Comparison of ENCODE assay signal across 9 cellular contexts in genomic region chr2:179253226-179253625, GRCh38. TPM values are rescaled to one million over a fixed set of nuclear protein-coding genes. Genes with fewer than 3 reads are reported as not detected.
DNase-seq lines count a peak whose midpoint lies in the region; ATAC-seq and TF ChIP-seq lines count a peak whose summit lies in the region.
"Had no signal": no experiment of that assay in that cellular context is flagged by ENCODE, and none has a peak within 500 bp of the region (broad histone marks: within the 10 kb centered on the region; RNA-seq: fewer than 3 reads in every experiment).

No MANE protein-coding gene starts in this region.

- POLR2A ChIA-PET in CD8-positive, alpha-beta memory T cell (lab: Charles Lee): no interaction called here

- peaks cover 34% of the 10 kb centered on the region for H3K4me1 Mint-ChIP-seq in activated naive CD8-positive, alpha-beta T cell treated with anti-CD3 and anti-CD28 coated beads for 36 hours
- peaks cover 7 to 52% (median 21%) of the 10 kb centered on the region in 3 donors for H3K4me1 Mint-ChIP-seq in CD8-positive, alpha-beta memory T cell

- peaks cover 16% of the 10 kb centered on the region for H3K4me1 ChIP-seq in left ventricle myocardium inferior
- no peaks in the 10 kb centered on the region for H3K4me1 ChIP-seq in CD8-positive, alpha-beta memory T cell (ENCODE audit: insufficient read depth, low read length)

- no peak for TF ChIP-seq CTCF in left ventricle myocardium inferior (IDR thresholded peaks at IDR 0.05; ENCODE audit: borderline replicate concordance)

- H3K9me3 Mint-ChIP-seq in activated naive CD8-positive, alpha-beta T cell treated with anti-CD3 and anti-CD28 coated beads for 36 hours: peaks cover 5% of the 10 kb centered on the region
- peaks cover 0 to 16% (median 4%) of the 10 kb centered on the region in 5 donors for H3K9me3 Mint-ChIP-seq in CD8-positive, alpha-beta memory T cell

- peak overlapping the region; percentile 36 for H3K27ac Mint-ChIP-seq in activated naive CD8-positive, alpha-beta T cell treated with anti-CD3 and anti-CD28 coated beads for 36 hours
- peak overlapping the region in 1 of 8 donors; percentile 8 for H3K27ac Mint-ChIP-seq in CD8-positive, alpha-beta memory T cell

- no peaks in the 10 kb centered on the region for H3K27me3 ChIP-seq in left ventricle myocardium inferior (ENCODE audit: low read depth)
- H3K27me3 ChIP-seq in CD8-positive, alpha-beta memory T cell (ENCODE audit: insufficient read depth, low read length, poor library complexity, severe bottlenecking): no peaks in the 10 kb centered on the region
- H3K27me3 ChIP-seq: ovary had no signal

- TF ChIP-seq POLR2A in GM18505 (IDR thresholded peaks at IDR 0.05; ENCODE audit: borderline replicate concordance, extremely low read depth, insufficient read depth, insufficient read length): no peak

- H3K9me3 ChIP-seq in left ventricle myocardium inferior (replicated peaks): peaks cover 12% of the 10 kb centered on the region
- no peaks in the 10 kb centered on the region for H3K9me3 ChIP-seq in CD8-positive, alpha-beta memory T cell (ENCODE audit: low read length)
- H3K9me3 ChIP-seq: ovary had no signal

- no peak overlapping the region for H3K4me3 Mint-ChIP-seq in activated naive CD8-positive, alpha-beta T cell treated with anti-CD3 and anti-CD28 coated beads for 36 hours
- H3K4me3 Mint-ChIP-seq in CD8-positive, alpha-beta memory T cell: peak overlapping the region in 1 of 7 donors; percentile 15

- intact Hi-C loops in left ventricle myocardium inferior (cut with micrococcal nuclease): no loop called here

- ATAC-seq in GM18505 (IDR thresholded peaks at IDR 0.05; ENCODE audit: unreplicated experiment) (peak; percentile 52), GM21390 (IDR thresholded peaks at IDR 0.05; ENCODE audit: unreplicated experiment) (peak; percentile 75), HG03108 (IDR thresholded peaks at IDR 0.05; ENCODE audit: unreplicated experiment) (peak; percentile 55)

- CTCF ChIA-PET in CD8-positive, alpha-beta memory T cell (lab: Charles Lee): no interaction called here

- H3K36me3 Mint-ChIP-seq in activated naive CD8-positive, alpha-beta T cell treated with anti-CD3 and anti-CD28 coated beads for 36 hours: no peaks in the 10 kb centered on the region
- H3K36me3 Mint-ChIP-seq in CD8-positive, alpha-beta memory T cell: no peaks in the 10 kb centered on the region

- H3K36me3 ChIP-seq in left ventricle myocardium inferior: no peaks in the 10 kb centered on the region
- no peaks in the 10 kb centered on the region for H3K36me3 ChIP-seq in CD8-positive, alpha-beta memory T cell (ENCODE audit: insufficient read depth, low read length)
- H3K36me3 ChIP-seq: ovary had no signal

- no peak overlapping the region for H3K27ac ChIP-seq in left ventricle myocardium inferior (replicated peaks)
- no peak overlapping the region for H3K27ac ChIP-seq in CD8-positive, alpha-beta memory T cell (ENCODE audit: low read depth, low read length)
- H3K27ac ChIP-seq: ovary had no signal

- no peak for DNase-seq in activated naive CD8-positive, alpha-beta T cell treated with anti-CD3 and anti-CD28 coated beads for 36 hours
- DNase-seq in left ventricle myocardium inferior: no peak
- no peak for DNase-seq in CD8-positive, alpha-beta memory T cell
- no peak for DNase-seq in NCI-H526 (lab: John Stamatoyannopoulos, UW)
- DNase-seq in activated CD8-positive, alpha-beta memory T cell treated with anti-CD3 and anti-CD28 coated beads, Interleukin-2, amount 50 U/mL, for 48 hours: no peak
- DNase-seq: ovary had no signal

- H3K4me3 ChIP-seq in left ventricle myocardium inferior: no peak overlapping the region
- no peak overlapping the region for H3K4me3 ChIP-seq in CD8-positive, alpha-beta memory T cell (ENCODE audit: low read length)
- H3K4me3 ChIP-seq: ovary had no signal

- no peaks in the 10 kb centered on the region for H3K27me3 Mint-ChIP-seq in activated naive CD8-positive, alpha-beta T cell treated with anti-CD3 and anti-CD28 coated beads for 36 hours
- no peaks in the 10 kb centered on the region for H3K27me3 Mint-ChIP-seq in CD8-positive, alpha-beta memory T cell

RNA-seq across cellular contexts. Expression of gene SESTD1, which starts 11.4 kb away (rescaled TPM):
- 1 to 10 TPM; 4.4 to 5.7 TPM for total RNA-seq in activated naive CD8-positive, alpha-beta T cell treated with anti-CD3 and anti-CD28 coated beads for 36 hours
- 33.7 TPM for total RNA-seq in left ventricle myocardium inferior
- 1 to 10 TPM; 1.6 to 3.7 TPM for total RNA-seq in CD8-positive, alpha-beta memory T cell
- polyA plus RNA-seq in CD8-positive, alpha-beta memory T cell: 2.2 TPM
